Comparison of ENCODE assay signal across 8 cellular contexts in genomic region chr12:110501378-110501721, GRCh38. TPM values are rescaled to one million over a fixed set of nuclear protein-coding genes. Genes with fewer than 3 reads are reported as not detected.
DNase-seq lines count a peak whose midpoint lies in the region; ATAC-seq and TF ChIP-seq lines count a peak whose summit lies in the region.

No MANE protein-coding gene starts in this region.

- peaks cover 38% of the 10 kb centered on the region for H3K4me1 Mint-ChIP-seq in stimulated activated naive CD8-positive, alpha-beta T cell treated with anti-CD3 and anti-CD28 coated beads, Interleukin-15, Interleukin-2, amounts not matched to agents 100 ng/mL and 50 ng/mL, for 24 hours (ENCODE audit: low read depth)
- H3K4me1 Mint-ChIP-seq in activated naive CD8-positive, alpha-beta T cell (ENCODE audit: low read depth), result peaks cover 35% of the 10 kb centered on the region

- H3K4me1 ChIP-seq in left ventricle myocardium inferior, result peaks cover 51% of the 10 kb centered on the region

- no peaks in the 10 kb centered on the region for H3K36me3 ChIP-seq in left ventricle myocardium inferior

- H3K9me3 ChIP-seq in left ventricle myocardium inferior (replicated peaks), result no peaks in the 10 kb centered on the region

- no peaks in the 10 kb centered on the region for H3K27me3 ChIP-seq in left ventricle myocardium inferior (ENCODE audit: low read depth)

- DNase-seq in stimulated activated naive CD8-positive, alpha-beta T cell treated with anti-CD3 and anti-CD28 coated beads, Interleukin-15, Interleukin-2, amounts not matched to agents 100 U/mL and 50 U/mL, for 24 hours, result no peak
- DNase-seq in NCI-H345 treated with DMSO at 0.1 percent for 48 hours (lab: John Stamatoyannopoulos, UW; ENCODE audit: unreplicated experiment) (peak; percentile 31), left ventricle myocardium inferior (no peak), sciatic nerve (ENCODE audit: low spot score) (no peak), D341Med (ENCODE audit: low spot score) (no peak)

- H3K4me3 ChIP-seq in left ventricle myocardium inferior, result peak overlapping the region; percentile 98

- H3K27ac ChIP-seq in left ventricle myocardium inferior (replicated peaks), result peak overlapping the region; percentile 93

- H3K27me3 Mint-ChIP-seq in stimulated activated naive CD8-positive, alpha-beta T cell treated with anti-CD3 and anti-CD28 coated beads, Interleukin-15, Interleukin-2, amounts not matched to agents 100 ng/mL and 50 ng/mL, for 24 hours, result no peaks in the 10 kb centered on the region
- no peaks in the 10 kb centered on the region for H3K27me3 Mint-ChIP-seq in activated naive CD8-positive, alpha-beta T cell

- ATAC-seq in stimulated activated naive CD8-positive, alpha-beta T cell treated with anti-CD3 and anti-CD28 coated beads, Interleukin-15, Interleukin-2, amounts not matched to agents 100 U/mL and 50 U/mL, for 24 hours, result no peak
- ATAC-seq in HG03064 (IDR thresholded peaks at IDR 0.05; ENCODE audit: low read depth, unreplicated experiment), result peak; percentile 9
- ATAC-seq in sciatic nerve, result peak; percentile 18

- H3K36me3 Mint-ChIP-seq in stimulated activated naive CD8-positive, alpha-beta T cell treated with anti-CD3 and anti-CD28 coated beads, Interleukin-15, Interleukin-2, amounts not matched to agents 100 ng/mL and 50 ng/mL, for 24 hours (ENCODE audit: low read depth), result peaks cover 29% of the 10 kb centered on the region
- H3K36me3 Mint-ChIP-seq in activated naive CD8-positive, alpha-beta T cell, result peaks cover 7% of the 10 kb centered on the region

- peaks cover 6% of the 10 kb centered on the region for H3K9me3 Mint-ChIP-seq in stimulated activated naive CD8-positive, alpha-beta T cell treated with anti-CD3 and anti-CD28 coated beads, Interleukin-15, Interleukin-2, amounts not matched to agents 100 ng/mL and 50 ng/mL, for 24 hours
- H3K9me3 Mint-ChIP-seq in activated naive CD8-positive, alpha-beta T cell (ENCODE audit: low read depth), result no peaks in the 10 kb centered on the region

- H3K4me3 Mint-ChIP-seq in stimulated activated naive CD8-positive, alpha-beta T cell treated with anti-CD3 and anti-CD28 coated beads, Interleukin-15, Interleukin-2, amounts not matched to agents 100 ng/mL and 50 ng/mL, for 24 hours, result peak overlapping the region; percentile 91
- peak overlapping the region; percentile 94 for H3K4me3 Mint-ChIP-seq in activated naive CD8-positive, alpha-beta T cell

- TF ChIP-seq CTCF in left ventricle myocardium inferior (IDR thresholded peaks at IDR 0.05; ENCODE audit: borderline replicate concordance), result no peak

- intact Hi-C loops in left ventricle myocardium inferior (cut with micrococcal nuclease) (no loop called here), sciatic nerve (cut with DNase I) (no loop called here)

- H3K27ac Mint-ChIP-seq in stimulated activated naive CD8-positive, alpha-beta T cell treated with anti-CD3 and anti-CD28 coated beads, Interleukin-15, Interleukin-2, amounts not matched to agents 100 ng/mL and 50 ng/mL, for 24 hours, result peak overlapping the region; percentile 95
- peak overlapping the region; percentile 94 for H3K27ac Mint-ChIP-seq in activated naive CD8-positive, alpha-beta T cell

RNA-seq across cellular contexts. Expression of gene VPS29, which starts 0.6 kb away (rescaled TPM):
- 91.1 TPM for total RNA-seq in left ventricle myocardium inferior
- total RNA-seq in sciatic nerve, result 102 TPM

RNA-seq across cellular contexts. Expression of gene RAD9B, which starts 0.8 kb away (rescaled TPM):
- total RNA-seq in left ventricle myocardium inferior (0.63 TPM), sciatic nerve (2.9 TPM)

RNA-seq across cellular contexts. Expression of gene FAM216A, which starts 32.7 kb away (rescaled TPM):
- total RNA-seq in left ventricle myocardium inferior (4.2 TPM), sciatic nerve (5.8 TPM)

RNA-seq across cellular contexts. Expression of gene GPN3, which starts 33.3 kb away (rescaled TPM):
- total RNA-seq in left ventricle myocardium inferior (29.3 TPM), sciatic nerve (18.7 TPM)

RNA-seq across cellular contexts. Expression of gene ARPC3, which starts 51.2 kb away (rescaled TPM):
- total RNA-seq in left ventricle myocardium inferior (84.5 TPM), sciatic nerve (109 TPM)
